8 cellular contexts compared by ENCODE assay signal in the genomic region with DNA sequence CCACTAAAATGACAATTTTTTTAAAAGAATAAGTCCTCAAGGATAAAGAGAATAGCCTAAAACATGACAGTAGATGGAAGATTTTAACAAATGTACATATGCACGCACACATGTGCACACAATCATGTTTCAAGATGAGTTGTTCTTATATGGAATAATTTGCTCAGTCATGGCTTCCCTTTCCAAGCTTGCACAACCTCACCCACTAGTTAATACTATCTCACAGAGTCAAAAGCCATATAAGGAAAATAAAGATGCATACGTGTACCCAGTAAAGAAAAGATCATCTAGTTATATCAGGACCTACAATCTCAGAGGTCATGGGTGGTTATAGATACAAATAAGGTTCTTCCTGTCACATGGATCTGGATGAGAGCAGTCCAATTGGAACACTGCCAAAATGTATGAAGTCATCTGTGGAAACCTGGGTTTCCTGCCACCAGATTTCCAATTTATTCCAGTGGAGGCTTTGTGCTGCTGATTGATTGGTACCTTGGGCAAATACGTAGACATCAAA. TPM values are rescaled to one million over a fixed set of nuclear protein-coding genes. Genes with fewer than 3 reads are reported as not detected.
DNase-seq lines count a peak whose midpoint lies in the region; ATAC-seq and TF ChIP-seq lines count a peak whose summit lies in the region.

No MANE protein-coding gene starts in this region.

- no peaks in the 10 kb centered on the region for H3K9me3 Mint-ChIP-seq in activated T-helper 17 cell treated with anti-CD3 and anti-CD28 coated beads, Interleukin-2, amount 50 U/mL, for 72 hours

- TF ChIP-seq POLR2A in right lobe of liver (IDR thresholded peaks at IDR 0.05): no peak

- H3K9me3 ChIP-seq in right lobe of liver: no peaks in the 10 kb centered on the region

- intact Hi-C loops in right lobe of liver (cut with DNase I): no loop called here

- no peaks in the 10 kb centered on the region for H3K27me3 ChIP-seq in right lobe of liver

- peaks cover 5% of the 10 kb centered on the region for H3K4me1 Mint-ChIP-seq in activated T-helper 17 cell treated with anti-CD3 and anti-CD28 coated beads, Interleukin-2, amount 50 U/mL, for 72 hours

- H3K4me1 ChIP-seq in right lobe of liver: peaks cover 0 to 8% (median 0%) of the 10 kb centered on the region in 4 donors

- no peaks in the 10 kb centered on the region for H3K36me3 Mint-ChIP-seq in activated T-helper 17 cell treated with anti-CD3 and anti-CD28 coated beads, Interleukin-2, amount 50 U/mL, for 72 hours (ENCODE audit: low read depth)

- no peak overlapping the region for H3K27ac Mint-ChIP-seq in activated T-helper 17 cell treated with anti-CD3 and anti-CD28 coated beads, Interleukin-2, amount 50 U/mL, for 72 hours

- H3K36me3 ChIP-seq in right lobe of liver: no peaks in the 10 kb centered on the region

- no peak overlapping the region for H3K27ac ChIP-seq in right lobe of liver

- ATAC-seq in activated T-helper 17 cell treated with anti-CD3 and anti-CD28 coated beads, Interleukin-2, amount 50 U/mL, for 72 hours (replicated peaks): peak; percentile 47
- ATAC-seq in right lobe of liver (peak in 3 of 4 donors; percentile 24 to 83 (median 24)), HG03039 (IDR thresholded peaks at IDR 0.05; ENCODE audit: unreplicated experiment) (no peak), GM18502 (IDR thresholded peaks at IDR 0.05; ENCODE audit: poor library complexity, unreplicated experiment) (no peak), GM18907 (IDR thresholded peaks at IDR 0.05; ENCODE audit: unreplicated experiment) (no peak)

- TF ChIP-seq CTCF in right lobe of liver (IDR thresholded peaks at IDR 0.05): no peak

- no peaks in the 10 kb centered on the region for H3K27me3 Mint-ChIP-seq in activated T-helper 17 cell treated with anti-CD3 and anti-CD28 coated beads, Interleukin-2, amount 50 U/mL, for 72 hours

- DNase-seq in EL: peak; percentile 52
- DNase-seq in NCI-H1930 (lab: John Stamatoyannopoulos, UW): peak; percentile 79 to 84
- DNase-seq in right lobe of liver: no peak
- no peak for DNase-seq in HK-2 (ENCODE audit: unreplicated experiment)

- no peak overlapping the region for H3K4me3 Mint-ChIP-seq in activated T-helper 17 cell treated with anti-CD3 and anti-CD28 coated beads, Interleukin-2, amount 50 U/mL, for 72 hours

- 58% methylated on average over 3 of the region's 3 CpGs for WGBS in right lobe of liver (ENCODE audit: insufficient coverage, low coverage, low lambda C conversion rate, missing lambda C conversion rate)

- no peak overlapping the region for H3K4me3 ChIP-seq in right lobe of liver

RNA-seq across cellular contexts. Expression of a gene that starts 56.1 kb away (rescaled TPM):
- total RNA-seq in activated T-helper 17 cell treated with anti-CD3 and anti-CD28 coated beads, Interleukin-2, amount 50 U/mL, for 72 hours: 10 to 100 TPM in 1 of 2 donors, 1 to 10 TPM in 1; 6.7 to 91.4 TPM
- 10 to 100 TPM; 28.3 to 82.5 (median 51.7) TPM for total RNA-seq in right lobe of liver

Comparison
In these comparisons a context has a peak if more than half of its experiments do, and no peak if none do; other contexts are left out.
1. DNase-seq: peak in EL (single experiment) and NCI-H1930 (2 of 2); none in right lobe of liver (0 of 3) and HK-2 (single experiment).
2. ATAC-seq: peak in activated T-helper 17 cell treated with anti-CD3 and anti-CD28 coated beads, Interleukin-2, amount 50 U/mL, for 72 hours (single experiment) and right lobe of liver (3 of 4); none in HG03039 (single experiment), GM18502 (single experiment) and GM18907 (single experiment).